ENCODE assay signal across 10 cellular contexts in genomic region chr16:23082161-23082788, GRCh38.
DNase-seq lines count a peak whose midpoint lies in the region; ATAC-seq, FAIRE-seq and TF ChIP-seq lines count a peak whose summit lies in the region.
"Had no signal": no experiment of that assay in that cellular context is flagged by ENCODE, and none has a peak within 500 bp of the region (broad histone marks: within the 10 kb centered on the region; RNA-seq: fewer than 3 reads in every experiment).

No MANE protein-coding gene starts in this region.

- no peak for ATAC-seq in HG03045 (IDR thresholded peaks at IDR 0.05; ENCODE audit: unreplicated experiment)
- no peak for ATAC-seq in HG03025 (IDR thresholded peaks at IDR 0.05; ENCODE audit: low FRiP score, unreplicated experiment)

- peaks cover 7% of the 10 kb centered on the region for H3K36me3 ChIP-seq in bronchial epithelial cell (ENCODE audit: control insufficient read depth, insufficient read depth, low read length)

- FAIRE-seq in bronchial epithelial cell (lab: Jason Lieb, UNC): no peak

- no peak overlapping the region for H3K4me3 ChIP-seq in HFF-Myc (replicated peaks; ENCODE audit: low read depth, low read length)
- no peak overlapping the region for H3K4me3 ChIP-seq in bronchial epithelial cell (ENCODE audit: low read depth, low read length)

- DNase-seq in HFF-Myc (ENCODE audit: extremely low read depth, low read depth) (no peak), NCI-H2107 treated with DMSO at 0.1 percent for 48 hours (lab: John Stamatoyannopoulos, UW; ENCODE audit: unreplicated experiment) (peak; percentile 74), bronchial epithelial cell (ENCODE audit: low read depth) (peak; percentile 55), midbrain (lab: John Stamatoyannopoulos, UW) (peak; percentile 16), middle frontal gyrus (ENCODE audit: extremely low spot score, low spot score) (no peak), GDM1 (lab: John Stamatoyannopoulos, UW) (no peak)
- DNase-seq: activated CD4-positive, alpha-beta T cell treated with anti-CD3 and anti-CD28 coated beads, Interleukin-2, amount 10 ng/mL, durations not matched to agents 7 days and 5 days; NCI-H2029 treated with DMSO at 0.1 percent for 48 hours had no signal

- no peaks in the 10 kb centered on the region for H3K27me3 ChIP-seq in bronchial epithelial cell (ENCODE audit: control insufficient read depth, insufficient read depth, low read length)

- TF ChIP-seq CTCF in HFF-Myc (IDR thresholded peaks at IDR 0.05; ENCODE audit: low read depth, low read length, missing control alignments) (peak; percentile 8), bronchial epithelial cell (IDR thresholded peaks at IDR 0.05; ENCODE audit: insufficient read depth, low read length, severe bottlenecking) (no peak)

Comparison
In these comparisons a context has a peak if more than half of its experiments do, and no peak if none do; other contexts are left out.
1. DNase-seq: peak in NCI-H2107 treated with DMSO at 0.1 percent for 48 hours (single experiment), bronchial epithelial cell (single experiment) and midbrain (single experiment); none in HFF-Myc (single experiment), middle frontal gyrus (single experiment) and GDM1 (single experiment).